Comparison of ENCODE assay signal across 9 cellular contexts in the genomic region with DNA sequence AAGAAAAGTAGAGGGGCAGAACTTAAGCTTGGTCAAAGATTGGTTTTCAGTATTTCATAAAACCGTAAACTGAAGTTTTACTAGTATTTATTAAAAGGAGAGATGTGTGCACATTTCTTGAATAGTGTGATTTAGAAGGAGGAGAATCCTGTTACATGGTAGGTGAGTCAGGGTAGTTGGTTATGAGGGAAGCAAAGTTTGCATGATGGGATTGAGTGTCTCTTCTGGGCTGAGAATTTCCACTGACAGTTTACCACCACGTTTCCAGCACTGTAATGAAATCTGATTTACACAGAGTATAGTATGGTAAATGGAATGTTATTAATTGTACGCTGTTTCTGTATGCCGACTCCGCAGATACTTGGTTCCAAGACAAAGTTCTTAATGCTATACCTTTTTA. TPM values are rescaled to one million over a fixed set of nuclear protein-coding genes. Genes with fewer than 3 reads are reported as not detected.
DNase-seq lines count a peak whose midpoint lies in the region; ATAC-seq and TF ChIP-seq lines count a peak whose summit lies in the region.
"Had no signal": no experiment of that assay in that cellular context is flagged by ENCODE, and none has a peak within 500 bp of the region (broad histone marks: within the 10 kb centered on the region; RNA-seq: fewer than 3 reads in every experiment).

No MANE protein-coding gene starts in this region.

- H3K9me3 Mint-ChIP-seq in glutamatergic neuron (ENCODE audit: unreplicated experiment): peaks cover 13% of the 10 kb centered on the region

- ATAC-seq in T-helper 17 cell (no peak), gastrocnemius medialis (no peak), HG02970 (IDR thresholded peaks at IDR 0.05; ENCODE audit: low FRiP score, unreplicated experiment) (no peak), GM18502 (IDR thresholded peaks at IDR 0.05; ENCODE audit: poor library complexity, unreplicated experiment) (no peak)

- H3K27me3 ChIP-seq in gastrocnemius medialis: no peaks in the 10 kb centered on the region

- H3K27ac Mint-ChIP-seq in T-helper 17 cell: peak overlapping the region; percentile 92
- H3K27ac Mint-ChIP-seq in glutamatergic neuron (ENCODE audit: unreplicated experiment): no peak overlapping the region

- intact Hi-C loops in gastrocnemius medialis (cut with DNase I; ENCODE audit: low total_unique reads): no loop called here

- H3K4me1 Mint-ChIP-seq in T-helper 17 cell: peaks cover 39% of the 10 kb centered on the region
- peaks cover 20% of the 10 kb centered on the region for H3K4me1 Mint-ChIP-seq in glutamatergic neuron (ENCODE audit: low read depth, unreplicated experiment)

- peaks cover 13 to 16% of the 10 kb centered on the region in 2 donors for H3K4me1 ChIP-seq in gastrocnemius medialis

- H3K36me3 ChIP-seq in gastrocnemius medialis: no peaks in the 10 kb centered on the region

- TF ChIP-seq POLR2A in gastrocnemius medialis (IDR thresholded peaks at IDR 0.05): no peak

- H3K9me3 ChIP-seq in T-helper 17 cell (ENCODE audit: control insufficient read depth, low read length, poor library complexity, severe bottlenecking) (no peaks in the 10 kb centered on the region), gastrocnemius medialis (no peaks in the 10 kb centered on the region)

- peaks cover 2% of the 10 kb centered on the region for H3K36me3 Mint-ChIP-seq in T-helper 17 cell (ENCODE audit: low read depth)
- no peaks in the 10 kb centered on the region for H3K36me3 Mint-ChIP-seq in glutamatergic neuron (ENCODE audit: unreplicated experiment)

- TF ChIP-seq CTCF in glutamatergic neuron (IDR thresholded peaks at IDR 0.05; ENCODE audit: partially characterized antibody, unreplicated experiment): no peak
- TF ChIP-seq CTCF in gastrocnemius medialis (IDR thresholded peaks at IDR 0.05 in 4 of 5, conservative IDR thresholded peaks at IDR 0.05 in 1 of 5): no peak

- peak overlapping the region; percentile 74 to 95 (median 86) for H3K4me3 ChIP-seq in gastrocnemius medialis

- in situ Hi-C loops in gastrocnemius medialis (cut with MboI; ENCODE audit: low sequenced_read_pairs in 4 of 4): no loop called here

- H3K27me3 Mint-ChIP-seq in T-helper 17 cell (peaks cover 18% of the 10 kb centered on the region), glutamatergic neuron (ENCODE audit: unreplicated experiment) (peaks cover 11% of the 10 kb centered on the region)

- peak overlapping the region in 1 of 4 donors; percentile 85 for H3K27ac ChIP-seq in gastrocnemius medialis

- peak overlapping the region; percentile 97 for H3K4me3 Mint-ChIP-seq in T-helper 17 cell
- peak overlapping the region; percentile 100 for H3K4me3 Mint-ChIP-seq in glutamatergic neuron (ENCODE audit: unreplicated experiment)

- peak; percentile 22 for DNase-seq in GM03348 (ENCODE audit: low spot score)
- DNase-seq in T-helper 17 cell: no peak
- no peak for DNase-seq in glutamatergic neuron
- DNase-seq in gastrocnemius medialis: no peak
- DNase-seq in NCI-H774 (lab: John Stamatoyannopoulos, UW): no peak
- DNase-seq in NCI-H2081 (lab: John Stamatoyannopoulos, UW): no peak
- DNase-seq: stimulated activated CD4-positive, alpha-beta T cell treated with anti-CD3 and anti-CD28 coated beads, Interleukin-2, amount 100 ng/mL, for 48 hours had no signal

RNA-seq across cellular contexts. Expression of a gene that starts 1.6 kb away (rescaled TPM):
- total RNA-seq in T-helper 17 cell (1 to 10 TPM; 6.3 to 6.4 TPM), glutamatergic neuron (ENCODE audit: unreplicated experiment) (22.6 TPM), gastrocnemius medialis (1 to 10 TPM; 4.3 to 9.7 (median 5.8) TPM)
